14 cellular contexts compared by ENCODE assay signal in the genomic region with DNA sequence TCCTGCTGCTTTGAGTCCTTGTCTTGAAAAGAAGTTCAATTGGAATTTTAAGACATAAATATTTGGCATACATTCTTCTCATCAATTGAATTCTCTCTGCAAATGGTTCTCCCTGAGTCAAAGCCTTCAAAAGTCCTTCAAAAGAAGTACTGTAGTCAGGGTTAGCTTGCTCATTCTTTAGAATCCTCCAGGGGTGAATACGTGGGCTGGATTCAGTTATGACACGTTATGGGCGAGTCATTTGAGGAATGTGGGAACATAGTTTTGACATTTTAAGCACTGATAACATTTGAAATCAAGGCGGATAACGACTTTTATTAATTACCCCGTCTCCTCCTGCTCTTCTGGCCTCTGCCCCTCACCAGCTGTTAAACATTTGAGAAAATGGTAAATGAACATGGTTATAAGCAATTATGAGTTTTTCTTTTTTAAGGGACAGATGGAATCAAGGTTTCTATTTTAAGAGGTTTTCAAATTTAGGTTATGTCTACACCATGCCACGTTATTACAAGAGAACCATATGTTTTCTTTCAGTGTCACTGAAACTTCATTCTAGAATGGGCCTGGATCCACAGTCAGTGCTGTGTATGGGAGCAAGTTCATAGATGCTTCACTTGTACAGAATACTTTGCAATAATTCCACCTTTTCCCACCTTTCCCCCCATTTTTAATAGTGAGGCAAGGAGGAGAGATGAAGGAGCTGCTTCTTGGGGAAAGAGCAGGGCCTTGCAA.
DNase-seq lines count a peak whose midpoint lies in the region; ATAC-seq and TF ChIP-seq lines count a peak whose summit lies in the region.
"Had no signal": no experiment of that assay in that cellular context is flagged by ENCODE, and none has a peak within 500 bp of the region (broad histone marks: within the 10 kb centered on the region; RNA-seq: fewer than 3 reads in every experiment).

No MANE protein-coding gene starts in this region.

- no peak overlapping the region for H3K4me3 Mint-ChIP-seq in activated T-cell treated with anti-CD3 and anti-CD28 coated beads, Interleukin-2, amount 50 U/mL, for 24 hours
- H3K4me3 Mint-ChIP-seq: activated B cell treated with CpG ODN at 0.5 μM for 24 hours; activated T-helper 1 cell treated with anti-CD3 and anti-CD28 coated beads, Interleukin-12 subunit alpha, Interleukin-12 subunit beta, Interleukin-2, Interleukin-4 antibody, amounts not matched to agents 30 ng/mL and 10 ng/mL and 1 ng/mL, durations not matched to agents 14 hours and 24 hours and 36 hours had no signal

- H4K20me1 ChIP-seq in SK-N-SH (ENCODE audit: insufficient read depth), result no peaks in the 10 kb centered on the region

- H3K27ac ChIP-seq in SK-N-SH (ENCODE audit: low read depth in 2 of 2, low read length in 1 of 2) (no peak overlapping the region), foreskin keratinocyte (no peak overlapping the region), stomach (no peak overlapping the region)
- H3K27ac ChIP-seq: esophagus squamous epithelium had no signal

- no peak for TF ChIP-seq RAD21 in SK-N-SH (IDR thresholded peaks at IDR 0.05; ENCODE audit: low read length)

- TF ChIP-seq CTCF in SK-N-SH (IDR thresholded peaks at IDR 0.05), result no peak
- TF ChIP-seq CTCF in foreskin keratinocyte (conservative IDR thresholded peaks at IDR 0.05), result no peak
- no peak for TF ChIP-seq CTCF in stomach (IDR thresholded peaks at IDR 0.05)

- TF ChIP-seq POLR2A in stomach (IDR thresholded peaks at IDR 0.05), result no peak

- no peak overlapping the region for H3K27ac Mint-ChIP-seq in activated T-cell treated with anti-CD3 and anti-CD28 coated beads, Interleukin-2, amount 50 U/mL, for 24 hours
- H3K27ac Mint-ChIP-seq: activated B cell treated with CpG ODN at 0.5 μM for 24 hours; activated T-helper 1 cell treated with anti-CD3 and anti-CD28 coated beads, Interleukin-12 subunit alpha, Interleukin-12 subunit beta, Interleukin-2, Interleukin-4 antibody, amounts not matched to agents 30 ng/mL and 10 ng/mL and 1 ng/mL, durations not matched to agents 14 hours and 24 hours and 36 hours had no signal

- peaks cover 0 to 12% of the 10 kb centered on the region in 2 experiments; a peak in 2 of 4 replicates for H3K4me1 ChIP-seq in SK-N-SH (ENCODE audit: control insufficient read depth in 1 of 2, insufficient read depth in 2 of 2, low read depth in 1 of 2, low read length in 1 of 2)
- no peaks in the 10 kb centered on the region for H3K4me1 ChIP-seq in foreskin keratinocyte
- no peaks in the 10 kb centered on the region for H3K4me1 ChIP-seq in stomach
- H3K4me1 ChIP-seq: esophagus squamous epithelium had no signal

- no peaks in the 10 kb centered on the region for H3F3A ChIP-seq in SK-N-SH (replicated peaks; ENCODE audit: insufficient read depth)

- POLR2A ChIA-PET in SK-N-SH (lab: Yijun Ruan, JAX), result no interaction called here

- no peak overlapping the region for H3K4me2 ChIP-seq in SK-N-SH

- no peaks in the 10 kb centered on the region for H3K36me3 Mint-ChIP-seq in activated T-cell treated with anti-CD3 and anti-CD28 coated beads, Interleukin-2, amount 50 U/mL, for 24 hours (ENCODE audit: low read depth)

- H2AFZ ChIP-seq in SK-N-SH (ENCODE audit: low read depth), result no peak overlapping the region

- no peak for TF ChIP-seq EP300 in SK-N-SH (IDR thresholded peaks at IDR 0.05; ENCODE audit: borderline replicate concordance in 1 of 2, low read depth in 1 of 2, low read length in 1 of 2)
- TF ChIP-seq EP300 in stomach (IDR thresholded peaks at IDR 0.05), result no peak

- in situ Hi-C loops in SK-MEL-5 (cut with HindIII; ENCODE audit: low pct_unique_long_range_greater_than_20kb, low sequenced_read_pairs), result no loop called here

- no peaks in the 10 kb centered on the region for H3K27me3 ChIP-seq in SK-N-SH (ENCODE audit: insufficient read depth)
- no peaks in the 10 kb centered on the region for H3K27me3 ChIP-seq in foreskin keratinocyte
- no peaks in the 10 kb centered on the region for H3K27me3 ChIP-seq in stomach
- H3K27me3 ChIP-seq: esophagus squamous epithelium had no signal

- CTCF ChIA-PET in SK-N-SH (lab: Yijun Ruan, JAX), result interaction anchor here (1.4 kb wide), 1 partner anchor 53 kb away, joined by 3 read pairs; no protein-coding TSS in a partner anchor

- no peaks in the 10 kb centered on the region for H3K4me1 Mint-ChIP-seq in activated T-cell treated with anti-CD3 and anti-CD28 coated beads, Interleukin-2, amount 50 U/mL, for 24 hours (ENCODE audit: low read depth)
- H3K4me1 Mint-ChIP-seq: activated B cell treated with CpG ODN at 0.5 μM for 24 hours had no signal

- ATAC-seq in SK-N-SH treated with all-trans-retinoic acid at 6 μM for 48 hours (no peak), foreskin keratinocyte (peak; percentile 70)

- H3K9ac ChIP-seq in SK-N-SH, result no peak overlapping the region

- no peak for DNase-seq in SK-N-SH
- DNase-seq in SK-MEL-5 (ENCODE audit: low read depth, low spot score), result peak; percentile 21
- DNase-seq in foreskin keratinocyte, result peak; percentile 13 to 57
- DNase-seq in superior temporal gyrus (ENCODE audit: extremely low spot score), result peak; percentile 30
- no peak for DNase-seq in activated T-cell treated with anti-CD3 and anti-CD28 coated beads, Interleukin-2, amount 50 U/mL, for 24 hours
- DNase-seq in stomach, result no peak
- DNase-seq in NCI-H526 (lab: John Stamatoyannopoulos, UW), result no peak
- DNase-seq: activated B cell treated with CpG ODN at 0.5 μM for 24 hours; DND-41; esophagus squamous epithelium; SHP77; stimulated activated CD4-positive, alpha-beta T cell treated with anti-CD3 and anti-CD28 coated beads, Interleukin-4, amount 100 ng/mL, for 1 hour had no signal

- no peaks in the 10 kb centered on the region for H3K9me2 ChIP-seq in SK-N-SH

- intact Hi-C loops in stomach (cut with DNase I; ENCODE audit: low total_unique reads), result no loop called here

- no peaks in the 10 kb centered on the region for H3K9me3 Mint-ChIP-seq in activated T-cell treated with anti-CD3 and anti-CD28 coated beads, Interleukin-2, amount 50 U/mL, for 24 hours
- H3K9me3 Mint-ChIP-seq: activated B cell treated with CpG ODN at 0.5 μM for 24 hours; activated T-helper 1 cell treated with anti-CD3 and anti-CD28 coated beads, Interleukin-12 subunit alpha, Interleukin-12 subunit beta, Interleukin-2, Interleukin-4 antibody, amounts not matched to agents 30 ng/mL and 10 ng/mL and 1 ng/mL, durations not matched to agents 14 hours and 24 hours and 36 hours had no signal

- peaks cover 5% of the 10 kb centered on the region for H3K27me3 Mint-ChIP-seq in activated T-cell treated with anti-CD3 and anti-CD28 coated beads, Interleukin-2, amount 50 U/mL, for 24 hours

- H3K36me3 ChIP-seq in SK-N-SH (replicated peaks in 1 of 2; ENCODE audit: control insufficient read depth in 1 of 2, insufficient read depth in 2 of 2, low read length in 1 of 2) (no peaks in the 10 kb centered on the region), stomach (no peaks in the 10 kb centered on the region)
- H3K36me3 ChIP-seq: esophagus squamous epithelium had no signal

- H3K79me2 ChIP-seq in SK-N-SH (ENCODE audit: insufficient read depth), result no peaks in the 10 kb centered on the region

- WGBS in SK-N-SH (ENCODE audit: low lambda C conversion rate), result 4% methylated on average over 7 of the region's 7 CpGs
- WGBS in stomach, 5 donors, result 37 to 49% (median 41%) methylated on average over 7 of the region's 7 CpGs

- H3K4me3 ChIP-seq in SK-N-SH (ENCODE audit: low read depth in 2 of 2, low read length in 1 of 2) (no peak overlapping the region), stomach (no peak overlapping the region)
- H3K4me3 ChIP-seq: esophagus squamous epithelium had no signal

- H3K9me3 ChIP-seq in SK-N-SH (no peaks in the 10 kb centered on the region), stomach (no peaks in the 10 kb centered on the region)
- H3K9me3 ChIP-seq: esophagus squamous epithelium had no signal

TF ChIP-seq in SK-N-SH treated with all-trans-retinoic acid at 6 μM for 48 hours, 23 proteins besides CTCF, POLR2A, EP300 and RAD21:
- no peak for TF ChIP-seq ZFP30 (CRISPR knock-in tag; IDR thresholded peaks at IDR 0.05)
- peak; percentile 34; the same call in 1 of the 2 replicates for TF ChIP-seq ISL1 (CRISPR knock-in tag; IDR thresholded peaks at IDR 0.05)
- no peak for TF ChIP-seq TOX (CRISPR knock-in tag; IDR thresholded peaks at IDR 0.05; ENCODE audit: borderline replicate concordance)
- TF ChIP-seq, protein P1, sequence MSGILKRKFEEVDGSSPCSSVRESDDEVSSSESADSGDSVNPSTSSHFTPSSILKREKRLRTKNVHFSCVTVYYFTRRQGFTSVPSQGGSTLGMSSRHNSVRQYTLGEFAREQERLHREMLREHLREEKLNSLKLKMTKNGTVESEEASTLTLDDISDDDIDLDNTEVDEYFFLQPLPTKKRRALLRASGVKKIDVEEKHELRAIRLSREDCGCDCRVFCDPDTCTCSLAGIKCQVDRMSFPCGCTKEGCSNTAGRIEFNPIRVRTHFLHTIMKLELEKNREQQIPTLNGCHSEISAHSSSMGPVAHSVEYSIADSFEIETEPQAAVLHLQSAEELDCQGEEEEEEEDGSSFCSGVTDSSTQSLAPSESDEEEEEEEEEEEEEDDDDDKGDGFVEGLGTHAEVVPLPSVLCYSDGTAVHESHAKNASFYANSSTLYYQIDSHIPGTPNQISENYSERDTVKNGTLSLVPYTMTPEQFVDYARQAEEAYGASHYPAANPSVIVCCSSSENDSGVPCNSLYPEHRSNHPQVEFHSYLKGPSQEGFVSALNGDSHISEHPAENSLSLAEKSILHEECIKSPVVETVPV (CRISPR knock-in tag; IDR thresholded peaks at IDR 0.05), result no peak

TF ChIP-seq in SK-N-SH, 30 proteins besides CTCF, POLR2A, EP300 and RAD21:
- TF ChIP-seq CHD2 (IDR thresholded peaks at IDR 0.05; ENCODE audit: low read length, partially characterized antibody) (no peak), RFX5 (IDR thresholded peaks at IDR 0.05; ENCODE audit: low read length) (no peak), NFIC (IDR thresholded peaks at IDR 0.05; ENCODE audit: borderline replicate concordance) (no peak), POLR2AphosphoS5 (IDR thresholded peaks at IDR 0.05; ENCODE audit: low read depth, low read length) (no peak), EZH2phosphoT487 (IDR thresholded peaks at IDR 0.05; ENCODE audit: borderline replicate concordance, low read depth) (no peak), SMC3 (IDR thresholded peaks at IDR 0.05; ENCODE audit: low read depth, low read length) (no peak)
- TF ChIP-seq, protein P2, sequence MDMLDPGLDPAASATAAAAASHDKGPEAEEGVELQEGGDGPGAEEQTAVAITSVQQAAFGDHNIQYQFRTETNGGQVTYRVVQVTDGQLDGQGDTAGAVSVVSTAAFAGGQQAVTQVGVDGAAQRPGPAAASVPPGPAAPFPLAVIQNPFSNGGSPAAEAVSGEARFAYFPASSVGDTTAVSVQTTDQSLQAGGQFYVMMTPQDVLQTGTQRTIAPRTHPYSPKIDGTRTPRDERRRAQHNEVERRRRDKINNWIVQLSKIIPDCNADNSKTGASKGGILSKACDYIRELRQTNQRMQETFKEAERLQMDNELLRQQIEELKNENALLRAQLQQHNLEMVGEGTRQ (IDR thresholded peaks at IDR 0.05; ENCODE audit: borderline replicate concordance, low read depth, low read length), result no peak

Comparison
In these comparisons a context has a peak if more than half of its experiments do, and no peak if none do; other contexts are left out.
1. DNase-seq: peak in SK-MEL-5 (single experiment), foreskin keratinocyte (2 of 2) and superior temporal gyrus (single experiment); none in SK-N-SH (single experiment), activated T-cell treated with anti-CD3 and anti-CD28 coated beads, Interleukin-2, amount 50 U/mL, for 24 hours (single experiment), stomach (single experiment) and NCI-H526 (0 of 2).